ENCODE assay signal across 19 cellular contexts in the genomic region with DNA sequence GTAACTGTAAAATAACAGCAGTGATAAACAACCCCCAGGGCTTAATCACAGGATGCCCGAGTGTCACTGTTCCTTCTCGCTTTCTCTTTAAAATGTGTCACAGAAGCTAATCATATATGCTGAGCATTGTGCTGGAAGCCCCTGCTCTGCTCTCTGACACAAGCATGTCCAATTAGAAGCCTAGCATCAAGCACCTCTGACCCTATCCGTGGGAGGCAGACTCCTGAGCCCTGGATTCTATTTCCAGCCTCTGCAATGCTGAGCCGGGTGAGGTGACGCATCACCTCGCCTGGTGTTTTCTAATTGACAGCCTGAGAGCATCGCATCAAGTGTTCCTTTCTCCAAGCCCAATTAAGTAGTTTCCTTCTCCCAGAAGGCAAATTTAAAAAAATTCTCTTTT.
DNase-seq lines count a peak whose midpoint lies in the region; ATAC-seq and TF ChIP-seq lines count a peak whose summit lies in the region.
"Had no signal": no experiment of that assay in that cellular context is flagged by ENCODE, and none has a peak within 500 bp of the region (broad histone marks: within the 10 kb centered on the region; RNA-seq: fewer than 3 reads in every experiment).

No MANE protein-coding gene starts in this region.

- H3K36me3 ChIP-seq in HEK293 (ENCODE audit: control insufficient read depth in 2 of 2, insufficient read depth in 1 of 2, low read length in 2 of 2): no peaks in the 10 kb centered on the region
- H3K36me3 ChIP-seq: HAP-1 had no signal

- no peak overlapping the region for H3K27ac ChIP-seq in HEK293 (ENCODE audit: extremely low read depth, low read depth, low read length)
- H3K27ac ChIP-seq: GM23248, SK-N-MC had no signal

- H3K4me1 Mint-ChIP-seq in stimulated activated naive CD8-positive, alpha-beta T cell treated with anti-CD3 and anti-CD28 coated beads, Interleukin-15, amount 100 ng/mL, for 72 hours: no peaks in the 10 kb centered on the region

- H3K4me3 Mint-ChIP-seq in stimulated activated naive CD8-positive, alpha-beta T cell treated with anti-CD3 and anti-CD28 coated beads, Interleukin-15, amount 100 ng/mL, for 72 hours: no peak overlapping the region
- H3K4me3 Mint-ChIP-seq: CD14-positive monocyte had no signal

- no peak for TF ChIP-seq CTCF in HEK293 (tag by site-specific recombination; IDR thresholded peaks at IDR 0.05)

- H3K9me3 ChIP-seq in HEK293 (ENCODE audit: control insufficient read depth, insufficient read depth, low read depth, low read length): no peaks in the 10 kb centered on the region
- H3K9me3 ChIP-seq: HAP-1 had no signal

- CTCF ChIA-PET in HEK293 (lab: Yijun Ruan, JAX): no interaction called here

- DNase-seq in NCI-H69 (lab: John Stamatoyannopoulos, UW) (peak; percentile 71), islet precursor cell (peak; percentile 61), retina (peak; percentile 57), NCI-H1436 (lab: John Stamatoyannopoulos, UW) (no peak)
- no peak for DNase-seq in stimulated activated naive CD8-positive, alpha-beta T cell treated with anti-CD3 and anti-CD28 coated beads, Interleukin-15, amount 100 ng/mL, for 72 hours
- DNase-seq: ACHN, DND-41, GM23248, NCI-H1105, NCI-H187, NCI-H2171, NCI-H82, OCI-M1, SHP77 had no signal

- POLR2A ChIA-PET in HEK293 (lab: Yijun Ruan, JAX): no interaction called here

- no peak for ATAC-seq in stimulated activated naive CD8-positive, alpha-beta T cell treated with anti-CD3 and anti-CD28 coated beads, Interleukin-15, amount 100 ng/mL, for 72 hours
- ATAC-seq in HG02938 (IDR thresholded peaks at IDR 0.05; ENCODE audit: unreplicated experiment): no peak

- H3K27ac Mint-ChIP-seq in stimulated activated naive CD8-positive, alpha-beta T cell treated with anti-CD3 and anti-CD28 coated beads, Interleukin-15, amount 100 ng/mL, for 72 hours: no peak overlapping the region
- H3K27ac Mint-ChIP-seq: CD14-positive monocyte had no signal

- H3K4me3 ChIP-seq in HEK293 (ENCODE audit: low read depth, low read length): no peak overlapping the region
- H3K4me3 ChIP-seq: GM23248, HAP-1, SK-N-MC had no signal

- H3K4me1 ChIP-seq in HEK293 (ENCODE audit: control insufficient read depth, insufficient read depth, low read length): no peaks in the 10 kb centered on the region

- peaks cover 41% of the 10 kb centered on the region for H3K27me3 Mint-ChIP-seq in stimulated activated naive CD8-positive, alpha-beta T cell treated with anti-CD3 and anti-CD28 coated beads, Interleukin-15, amount 100 ng/mL, for 72 hours

- peaks cover 0 to 6% of the 10 kb centered on the region in 2 donors for H3K9me3 Mint-ChIP-seq in stimulated activated naive CD8-positive, alpha-beta T cell treated with anti-CD3 and anti-CD28 coated beads, Interleukin-15, amount 100 ng/mL, for 72 hours

TF ChIP-seq in HEK293, 187 proteins besides CTCF, POLR2A, EP300 and RAD21:
- TF ChIP-seq, protein P1, sequence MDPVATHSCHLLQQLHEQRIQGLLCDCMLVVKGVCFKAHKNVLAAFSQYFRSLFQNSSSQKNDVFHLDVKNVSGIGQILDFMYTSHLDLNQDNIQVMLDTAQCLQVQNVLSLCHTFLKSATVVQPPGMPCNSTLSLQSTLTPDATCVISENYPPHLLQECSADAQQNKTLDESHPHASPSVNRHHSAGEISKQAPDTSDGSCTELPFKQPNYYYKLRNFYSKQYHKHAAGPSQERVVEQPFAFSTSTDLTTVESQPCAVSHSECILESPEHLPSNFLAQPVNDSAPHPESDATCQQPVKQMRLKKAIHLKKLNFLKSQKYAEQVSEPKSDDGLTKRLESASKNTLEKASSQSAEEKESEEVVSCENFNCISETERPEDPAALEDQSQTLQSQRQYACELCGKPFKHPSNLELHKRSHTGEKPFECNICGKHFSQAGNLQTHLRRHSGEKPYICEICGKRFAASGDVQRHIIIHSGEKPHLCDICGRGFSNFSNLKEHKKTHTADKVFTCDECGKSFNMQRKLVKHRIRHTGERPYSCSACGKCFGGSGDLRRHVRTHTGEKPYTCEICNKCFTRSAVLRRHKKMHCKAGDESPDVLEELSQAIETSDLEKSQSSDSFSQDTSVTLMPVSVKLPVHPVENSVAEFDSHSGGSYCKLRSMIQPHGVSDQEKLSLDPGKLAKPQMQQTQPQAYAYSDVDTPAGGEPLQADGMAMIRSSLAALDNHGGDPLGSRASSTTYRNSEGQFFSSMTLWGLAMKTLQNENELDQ (tag by site-specific recombination; IDR thresholded peaks at IDR 0.05; ENCODE audit: low read depth): no peak
- peak; percentile 41; the same call in 1 of the 2 replicates for TF ChIP-seq TRIM28 (IDR thresholded peaks at IDR 0.05; ENCODE audit: borderline replicate concordance, low read length)
- no peak for TF ChIP-seq ZNF621 (tag by site-specific recombination; IDR thresholded peaks at IDR 0.05)

Comparison
In these comparisons a context has a peak if more than half of its experiments do, and no peak if none do; other contexts are left out.
1. DNase-seq: peak in NCI-H69 (single experiment), islet precursor cell (single experiment) and retina (single experiment); none in stimulated activated naive CD8-positive, alpha-beta T cell treated with anti-CD3 and anti-CD28 coated beads, Interleukin-15, amount 100 ng/mL, for 72 hours (0 of 2) and NCI-H1436 (single experiment).